ENCODE assay signal across 1 cellular context in genomic region chr9:90511711-90512110, GRCh38.
TF ChIP-seq lines count a peak whose summit lies in the region.

No MANE protein-coding gene starts in this region.

TF ChIP-seq in GM23338, 12 proteins besides CTCF, POLR2A, EP300 and RAD21 (continued from another document):
- no peak for TF ChIP-seq ZNF462 (CRISPR knock-in tag; IDR thresholded peaks at IDR 0.05)
- no peak for TF ChIP-seq POLR2AphosphoS5 (IDR thresholded peaks at IDR 0.05; ENCODE audit: low read depth)
- TF ChIP-seq ETS1 (IDR thresholded peaks at IDR 0.05): no peak
- no peak for TF ChIP-seq REST (IDR thresholded peaks at IDR 0.05; ENCODE audit: unreplicated experiment)
- TF ChIP-seq NANOG (IDR thresholded peaks at IDR 0.05; ENCODE audit: borderline replicate concordance): no peak
- TF ChIP-seq ZNF331 (CRISPR knock-in tag; IDR thresholded peaks at IDR 0.05; ENCODE audit: low read depth): no peak
- no peak for TF ChIP-seq JUNB (IDR thresholded peaks at IDR 0.05; ENCODE audit: unreplicated experiment)
- no peak for TF ChIP-seq CREB1 (CRISPR knock-in tag; IDR thresholded peaks at IDR 0.05; ENCODE audit: low read depth)
- no peak for TF ChIP-seq EZH2 (IDR thresholded peaks at IDR 0.05; ENCODE audit: low read depth, unreplicated experiment)
- TF ChIP-seq STAT1 (IDR thresholded peaks at IDR 0.05; ENCODE audit: unreplicated experiment): no peak
